Comparison of ENCODE assay signal across 8 cellular contexts in the genomic region with DNA sequence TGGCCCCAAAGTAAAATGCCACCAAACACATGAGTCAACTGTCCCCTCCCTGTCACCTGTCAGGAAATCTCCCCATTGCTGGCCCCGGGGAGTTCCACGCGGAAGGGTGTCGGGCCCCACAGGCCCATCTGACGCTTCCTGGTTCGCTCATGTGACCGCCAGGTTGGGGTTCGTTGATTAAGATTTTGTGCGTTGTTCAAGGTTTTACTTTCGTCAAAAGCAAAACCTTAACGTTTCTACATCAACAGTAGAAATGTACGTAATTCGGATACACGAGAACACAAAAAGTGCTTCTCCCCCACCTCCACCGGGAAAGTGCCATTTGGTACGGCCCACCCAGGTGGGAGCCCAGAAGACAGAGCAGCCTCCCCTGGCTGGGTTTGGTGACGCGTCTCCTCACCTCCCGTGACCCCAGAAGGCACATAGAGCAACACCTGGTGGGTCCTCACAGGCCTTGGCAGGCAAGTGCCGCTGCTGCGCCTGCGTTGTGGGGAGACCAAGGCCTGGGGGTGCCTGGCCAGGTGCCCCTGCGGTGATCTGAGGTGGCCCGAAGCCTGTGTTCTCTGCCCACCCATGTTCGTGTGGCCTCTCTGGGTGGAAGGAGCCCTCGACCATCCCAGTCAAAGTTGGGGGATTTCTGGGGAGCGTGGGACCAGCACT.
DNase-seq lines count a peak whose midpoint lies in the region; ATAC-seq and TF ChIP-seq lines count a peak whose summit lies in the region.

No MANE protein-coding gene starts in this region.

- peak overlapping the region; percentile 66 for H3K4me3 Mint-ChIP-seq in neural progenitor cell

- H3K27me3 ChIP-seq in neural progenitor cell, result no peaks in the 10 kb centered on the region

- peaks cover 30% of the 10 kb centered on the region for H3F3A ChIP-seq in neural progenitor cell (ENCODE audit: low read depth)

- no peak overlapping the region for H3K4me2 ChIP-seq in neural progenitor cell

- H3K36me3 Mint-ChIP-seq in neural progenitor cell, result no peaks in the 10 kb centered on the region

- no peak overlapping the region for H3K4me3 ChIP-seq in neural progenitor cell

- H4K20me1 ChIP-seq in neural progenitor cell (ENCODE audit: low read depth), result peaks cover 6% of the 10 kb centered on the region

- no peak overlapping the region for H3K9ac ChIP-seq in neural progenitor cell

- H3K4me1 ChIP-seq in neural progenitor cell, result peaks cover 63% of the 10 kb centered on the region

- no peaks in the 10 kb centered on the region for H3K9me3 Mint-ChIP-seq in neural progenitor cell

- intact Hi-C loops in head of caudate nucleus (cut with DNase I), result no loop called here

- peak overlapping the region; percentile 90 for H3K27ac Mint-ChIP-seq in neural progenitor cell

- no peak overlapping the region for H2AFZ ChIP-seq in neural progenitor cell (replicated peaks)

- H3K27ac ChIP-seq in neural progenitor cell, result peak overlapping the region; percentile 29

- peaks cover 48% of the 10 kb centered on the region for H3K4me1 Mint-ChIP-seq in neural progenitor cell

- ATAC-seq in GM18867 (IDR thresholded peaks at IDR 0.05; ENCODE audit: unreplicated experiment) (peak; percentile 50), HG03060 (IDR thresholded peaks at IDR 0.05; ENCODE audit: low read depth, unreplicated experiment) (peak; percentile 50), HG02884 (IDR thresholded peaks at IDR 0.05; ENCODE audit: unreplicated experiment) (no peak)

- no peaks in the 10 kb centered on the region for H3K36me3 ChIP-seq in neural progenitor cell

- H3K27me3 Mint-ChIP-seq in neural progenitor cell (ENCODE audit: insufficient read depth, low read depth), result peaks cover 4% of the 10 kb centered on the region

- DNase-seq in activated CD8-positive, alpha-beta memory T cell treated with anti-CD3 and anti-CD28 coated beads for 24 hours, result peak; percentile 87
- DNase-seq in neural progenitor cell (ENCODE audit: low spot score) (no peak), head of caudate nucleus (no peak), NCI-H146 (lab: John Stamatoyannopoulos, UW) (no peak), midbrain (lab: John Stamatoyannopoulos, UW) (no peak)

- no peaks in the 10 kb centered on the region for H3K9me3 ChIP-seq in neural progenitor cell (ENCODE audit: low read depth)

- no peak for TF ChIP-seq CTCF in neural progenitor cell (IDR thresholded peaks at IDR 0.05)

- no peaks in the 10 kb centered on the region for H3K79me2 ChIP-seq in neural progenitor cell (ENCODE audit: low read depth)
